12 cellular contexts compared by ENCODE assay signal in the genomic region with DNA sequence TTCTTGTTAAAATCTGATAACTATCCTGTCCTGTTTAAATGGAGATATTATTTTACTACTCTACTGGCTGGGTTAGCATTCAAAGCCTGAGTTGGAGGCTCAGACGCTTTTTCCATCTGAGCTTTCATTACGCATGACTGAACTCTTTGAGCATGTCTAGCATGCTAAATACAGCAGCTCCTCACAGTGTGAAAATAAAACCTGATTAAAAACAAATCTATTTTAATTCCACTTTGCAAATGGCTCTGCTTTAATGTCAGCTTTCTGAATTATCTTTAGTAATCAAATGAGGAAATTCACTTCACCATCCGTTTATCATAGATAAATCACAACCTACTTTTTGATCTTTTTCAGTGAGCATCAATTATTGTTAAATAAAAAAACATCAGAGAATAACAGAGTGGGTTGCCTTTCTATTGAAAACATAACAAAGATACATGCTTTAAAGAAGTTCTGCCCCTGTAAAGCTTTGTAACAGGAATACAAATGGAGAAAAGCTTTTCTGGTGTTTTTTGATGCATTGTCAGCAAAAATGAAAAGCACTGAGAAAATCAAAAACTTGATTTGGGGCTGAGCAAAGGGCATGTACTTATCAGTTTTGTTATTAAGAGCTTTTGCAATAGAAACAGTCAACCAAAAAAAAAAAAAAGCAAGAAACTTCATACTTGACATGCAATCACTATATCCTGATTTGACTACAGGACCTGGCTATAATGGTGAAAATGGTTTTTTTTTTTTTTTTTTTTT.
DNase-seq lines count a peak whose midpoint lies in the region; ATAC-seq lines count a peak whose summit lies in the region.
"Had no signal": no experiment of that assay in that cellular context is flagged by ENCODE, and none has a peak within 500 bp of the region (broad histone marks: within the 10 kb centered on the region; RNA-seq: fewer than 3 reads in every experiment).

No MANE protein-coding gene starts in this region.

- DNase-seq in DMS79 treated with DMSO at 0.1 percent for 48 hours (lab: John Stamatoyannopoulos, UW): peak; percentile 65
- no peak for DNase-seq in DMS79 (lab: John Stamatoyannopoulos, UW)
- DNase-seq in NCI-H446 treated with DMSO at 0.1 percent for 48 hours (lab: John Stamatoyannopoulos, UW): peak; percentile 33
- DNase-seq in germinal center (ENCODE audit: low spot score): peak; percentile 27
- peak; percentile 69 for DNase-seq in putamen (ENCODE audit: low spot score)
- DNase-seq in effector CD8-positive, alpha-beta T cell (lab: John Stamatoyannopoulos, UW): no peak
- DNase-seq in HCEC 1CT: no peak
- DNase-seq: activated CD8-positive, alpha-beta memory T cell treated with anti-CD3 and anti-CD28 coated beads, Interleukin-2, amount 50 U/mL, for 48 hours; amniotic stem cell; lower lobe of right lung; NCI-H524 had no signal

- ATAC-seq in GM21528 (IDR thresholded peaks at IDR 0.05; ENCODE audit: low FRiP score, unreplicated experiment): no peak
- ATAC-seq: lower lobe of right lung had no signal

Comparison
In these comparisons a context has a peak if more than half of its experiments do, and no peak if none do; other contexts are left out.
1. DNase-seq: peak in DMS79 treated with DMSO at 0.1 percent for 48 hours (single experiment), NCI-H446 treated with DMSO at 0.1 percent for 48 hours (single experiment), germinal center (single experiment) and putamen (single experiment); none in DMS79 (single experiment), effector CD8-positive, alpha-beta T cell (single experiment) and HCEC 1CT (single experiment).